Comparison of ENCODE assay signal across 8 cellular contexts in genomic region chr5:40754381-40755092, GRCh38. TPM values are rescaled to one million over a fixed set of nuclear protein-coding genes. Genes with fewer than 3 reads are reported as not detected.
DNase-seq lines count a peak whose midpoint lies in the region; ATAC-seq and TF ChIP-seq lines count a peak whose summit lies in the region.

No MANE protein-coding gene starts in this region.

- H3K79me2 ChIP-seq in osteoblast (ENCODE audit: insufficient read depth, low read length): peaks cover 40% of the 10 kb centered on the region

- no peaks in the 10 kb centered on the region for H3K27me3 ChIP-seq in osteoblast (ENCODE audit: insufficient read depth, low read length)

- TF ChIP-seq CTCF in GM12875 (IDR thresholded peaks at IDR 0.05; ENCODE audit: borderline replicate concordance, insufficient read depth, low read depth, low read length): no peak
- no peak for TF ChIP-seq CTCF in osteoblast (IDR thresholded peaks at IDR 0.05; ENCODE audit: extremely low read depth, low read depth, low read length)

- H3K4me2 ChIP-seq in osteoblast (ENCODE audit: insufficient read depth, low read length): peak overlapping the region; percentile 87

- H3K4me1 ChIP-seq in osteoblast (ENCODE audit: insufficient read depth, low read length): peaks cover 9% of the 10 kb centered on the region

- H3K4me3 ChIP-seq in GM12875 (ENCODE audit: low read depth, low read length) (peak overlapping the region; percentile 97), osteoblast (ENCODE audit: insufficient read depth, low read length) (peak overlapping the region; percentile 96)
- peak overlapping the region; percentile 96 for H3K4me3 ChIP-seq in Jurkat, Clone E6-1 (ENCODE audit: low read length)

- intact Hi-C loops in head of caudate nucleus (cut with DNase I): no loop called here

- peak; percentile 52 for DNase-seq in Jurkat, Clone E6-1 (ENCODE audit: low read depth, low spot score)
- DNase-seq in dermis blood vessel endothelial cell (peak; percentile 43), osteoblast (ENCODE audit: insufficient read length, low spot score, missing footprints) (peak; percentile 84), activated T-cell treated with anti-CD3 and anti-CD28 coated beads for 4 hours (no peak), cerebellar cortex (ENCODE audit: low spot score) (no peak), head of caudate nucleus (no peak)

- peak overlapping the region; percentile 95 for H2AFZ ChIP-seq in osteoblast (ENCODE audit: low read length)

- peak; percentile 16 for ATAC-seq in GM21619 (IDR thresholded peaks at IDR 0.05; ENCODE audit: unreplicated experiment)

- H3K27ac ChIP-seq in osteoblast (ENCODE audit: low read depth, low read length): peak overlapping the region; percentile 72

- no peaks in the 10 kb centered on the region for H3K9me3 ChIP-seq in osteoblast (ENCODE audit: low read depth, low read length)

- H4K20me1 ChIP-seq in osteoblast (ENCODE audit: insufficient read depth, low read length): peaks cover 3% of the 10 kb centered on the region

- H3K36me3 ChIP-seq in osteoblast (ENCODE audit: insufficient read depth, low read length): no peaks in the 10 kb centered on the region

RNA-seq across cellular contexts. Expression of gene TTC33, which starts 1.2 kb away (rescaled TPM):
- polyA plus RNA-seq in Jurkat, Clone E6-1 (2012; ENCODE audit: insufficient read depth, insufficient read length): 29.3 TPM
- total RNA-seq in dermis blood vessel endothelial cell (19.5 and 20.3 TPM in 2 replicates), osteoblast (13.8 and 14.5 TPM in 2 replicates)

RNA-seq across cellular contexts. Expression of gene PRKAA1, which starts 43.6 kb away (rescaled TPM):
- 35.5 TPM for polyA plus RNA-seq in Jurkat, Clone E6-1 (2012; ENCODE audit: insufficient read depth, insufficient read length)
- total RNA-seq in dermis blood vessel endothelial cell (123 and 136 TPM in 2 replicates), osteoblast (95.5 and 110 TPM in 2 replicates)

Comparison
In these comparisons a context has a peak if more than half of its experiments do, and no peak if none do; other contexts are left out.
1. DNase-seq: peak in Jurkat, Clone E6-1 (single experiment), dermis blood vessel endothelial cell (single experiment) and osteoblast (single experiment); none in activated T-cell treated with anti-CD3 and anti-CD28 coated beads for 4 hours (single experiment), cerebellar cortex (single experiment) and head of caudate nucleus (0 of 42).
2. Peak in every context shown above with its lines, with median percentiles within 50 percentile points of each other: H3K4me3 ChIP-seq.